8 cellular contexts compared by ENCODE assay signal in the genomic region with DNA sequence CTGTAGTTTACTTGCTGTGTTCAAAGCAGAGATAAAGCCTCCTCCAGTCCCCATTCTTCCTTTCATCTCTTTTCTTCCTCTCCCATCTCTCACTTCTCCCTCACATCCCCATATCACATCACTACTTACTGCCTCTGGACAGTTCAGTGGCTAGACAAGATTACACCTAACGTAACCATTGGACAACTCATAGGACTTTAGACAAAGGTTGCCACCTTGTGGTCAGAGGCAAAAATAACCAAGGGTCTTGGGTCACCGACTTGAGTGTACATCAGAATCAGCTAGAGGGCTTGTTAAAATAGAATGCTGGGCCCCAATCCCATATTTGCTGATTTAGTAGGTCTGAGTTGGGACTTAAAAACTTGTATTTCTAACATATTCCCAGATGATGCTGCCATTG.
A peak's percentile ranks its signal among the peaks of the same experiment; 100 is the strongest.
DNase-seq lines count a peak whose midpoint lies in the region; ATAC-seq lines count a peak whose summit lies in the region.

No MANE protein-coding gene starts in this region.

- no peaks in the 10 kb centered on the region for H3K36me3 Mint-ChIP-seq in activated naive CD8-positive, alpha-beta T cell treated with anti-CD3 and anti-CD28 coated beads for 36 hours

- H3K4me1 Mint-ChIP-seq in activated naive CD8-positive, alpha-beta T cell treated with anti-CD3 and anti-CD28 coated beads for 36 hours: no peaks in the 10 kb centered on the region

- H3K36me3 ChIP-seq in iPS DF 6.9 (ENCODE audit: control insufficient read depth, insufficient read depth, low read length): no peaks in the 10 kb centered on the region

- H3K27me3 Mint-ChIP-seq in activated naive CD8-positive, alpha-beta T cell treated with anti-CD3 and anti-CD28 coated beads for 36 hours: peaks cover 3% of the 10 kb centered on the region

- no peaks in the 10 kb centered on the region for H3K9me3 ChIP-seq in iPS DF 6.9 (ENCODE audit: control insufficient read depth, insufficient read depth, low read length)

- no peaks in the 10 kb centered on the region; the same call in 1 of the 2 replicates for H3K27me3 ChIP-seq in iPS DF 6.9 (ENCODE audit: control insufficient read depth, insufficient read depth, low read length)

- no CpG with 5 or more reads among the region's 2 CpGs for WGBS in iPS DF 6.9 (ENCODE audit: insufficient coverage, insufficient read length)

- ATAC-seq in HG02678 (IDR thresholded peaks at IDR 0.05; ENCODE audit: unreplicated experiment): peak; percentile 42
- ATAC-seq in HG03108 (IDR thresholded peaks at IDR 0.05; ENCODE audit: unreplicated experiment): no peak

- no peak overlapping the region for H3K27ac ChIP-seq in iPS DF 6.9 (ENCODE audit: low read length)

- H3K9me3 Mint-ChIP-seq in activated naive CD8-positive, alpha-beta T cell treated with anti-CD3 and anti-CD28 coated beads for 36 hours: no peaks in the 10 kb centered on the region

- DNase-seq in stimulated activated CD4-positive, alpha-beta T cell treated with anti-CD3 and anti-CD28 coated beads, Interleukin-12 subunit alpha, Interleukin-12 subunit beta, amount 100 ng/mL, for 48 hours (ENCODE audit: low read depth in 2 of 3, low spot score in 1 of 3): peak in 2 of 3 donors; percentile 5 to 39
- no peak for DNase-seq in stimulated activated CD4-positive, alpha-beta T cell treated with anti-CD3 and anti-CD28 coated beads, Interleukin-12 subunit alpha, Interleukin-12 subunit beta, amount 100 ng/mL, for 4 hours
- DNase-seq in NCI-H69 (lab: John Stamatoyannopoulos, UW) (peak; percentile 60), iPS DF 6.9 (ENCODE audit: low read depth, low spot score) (peak; percentile 22)
- DNase-seq in activated naive CD8-positive, alpha-beta T cell treated with anti-CD3 and anti-CD28 coated beads for 36 hours: peak; percentile 6
- DNase-seq in stimulated activated CD4-positive, alpha-beta T cell treated with anti-CD3 and anti-CD28 coated beads, Interleukin-2, amount 100 ng/mL, for 48 hours: peak; percentile 1 to 9

- H3K27ac Mint-ChIP-seq in activated naive CD8-positive, alpha-beta T cell treated with anti-CD3 and anti-CD28 coated beads for 36 hours: no peak overlapping the region

- no peaks in the 10 kb centered on the region for H3K4me1 ChIP-seq in iPS DF 6.9 (ENCODE audit: control insufficient read depth, insufficient read depth, low read length)

- H3K4me3 Mint-ChIP-seq in activated naive CD8-positive, alpha-beta T cell treated with anti-CD3 and anti-CD28 coated beads for 36 hours: no peak overlapping the region

- H3K4me3 ChIP-seq in iPS DF 6.9 (ENCODE audit: low read length): no peak overlapping the region
